In the genomic region with DNA sequence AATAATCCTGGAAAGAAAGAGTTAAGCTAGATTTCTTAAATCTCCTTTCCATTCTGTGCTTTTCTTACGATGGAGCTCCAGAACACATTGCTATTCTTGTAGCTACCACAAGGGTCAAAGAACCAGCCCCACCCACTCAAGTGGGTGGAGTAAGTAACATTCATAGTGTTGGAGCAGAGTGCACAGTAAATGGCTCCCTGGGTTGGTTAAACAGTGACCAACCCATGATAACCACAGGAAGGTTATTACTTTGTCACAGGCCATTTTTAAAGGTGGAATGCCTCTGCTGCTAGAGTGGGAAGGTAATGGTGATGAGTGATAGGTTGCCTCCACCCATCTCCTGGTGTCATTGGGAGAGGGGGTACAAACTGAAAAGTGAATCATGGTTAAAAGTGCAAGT, we compare ENCODE assay signal across 8 cellular contexts. TPM values are rescaled to one million over a fixed set of nuclear protein-coding genes. Genes with fewer than 3 reads are reported as not detected.
A peak's percentile ranks its signal among the peaks of the same experiment; 100 is the strongest.
DNase-seq lines count a peak whose midpoint lies in the region; ATAC-seq and TF ChIP-seq lines count a peak whose summit lies in the region.

No MANE protein-coding gene starts in this region.

- no peak overlapping the region for H3K4me3 ChIP-seq in foreskin fibroblast (ENCODE audit: low read depth in 1 of 2, low read length in 2 of 2)
- H3K4me3 ChIP-seq in tibial nerve: no peak overlapping the region

- peak; percentile 11 for TF ChIP-seq CTCF in foreskin fibroblast (IDR thresholded peaks at IDR 0.05; ENCODE audit: low read depth, low read length)
- TF ChIP-seq CTCF in tibial nerve (IDR thresholded peaks at IDR 0.05): peak in 1 of 5 experiments; percentile 11

- peaks cover 0 to 44% (median 17%) of the 10 kb centered on the region in 4 donors for H3K4me1 ChIP-seq in tibial nerve

- 0 to 2% methylated on average over 1 of the region's 1 CpG for WGBS in tibial nerve, 2 donors

- ATAC-seq in HG02981 (IDR thresholded peaks at IDR 0.05; ENCODE audit: unreplicated experiment) (peak; percentile 86), HG03565 (IDR thresholded peaks at IDR 0.05; ENCODE audit: unreplicated experiment) (no peak)

- H3K27me3 ChIP-seq in tibial nerve: no peaks in the 10 kb centered on the region

- peak; percentile 55 for DNase-seq in stimulated activated CD4-positive, alpha-beta T cell treated with anti-CD3 and anti-CD28 coated beads, Interleukin-1b, Interleukin-23, amount 100 ng/mL, for 48 hours
- DNase-seq in stimulated activated CD4-positive, alpha-beta T cell treated with anti-CD3 and anti-CD28 coated beads, Interleukin-12 subunit alpha, Interleukin-12 subunit beta, amount 100 ng/mL, for 4 hours: no peak
- DNase-seq in SKM-1 treated with dmso at 0.1 percent for 144 hours (lab: John Stamatoyannopoulos, UW; ENCODE audit: unreplicated experiment) (peak; percentile 32), foreskin fibroblast (peak in 1 of 2 donors; percentile 42), tibial nerve (ENCODE audit: low spot score in 2 of 2) (no peak), GF-D8 (lab: John Stamatoyannopoulos, UW) (no peak)

- no peak for TF ChIP-seq EP300 in tibial nerve (IDR thresholded peaks at IDR 0.05)

- TF ChIP-seq POLR2A in tibial nerve (IDR thresholded peaks at IDR 0.05): no peak

- H3K36me3 ChIP-seq in tibial nerve: peaks cover 0 to 97% (median 17%) of the 10 kb centered on the region in 3 donors

- no peaks in the 10 kb centered on the region for H3K9me3 ChIP-seq in tibial nerve

- H3K27ac ChIP-seq in tibial nerve: peak overlapping the region in 3 of 4 donors; percentile 29 to 53 (median 37)

RNA-seq across cellular contexts. Expression of a gene that starts 13.9 kb away (rescaled TPM):
- total RNA-seq in tibial nerve: 100 to 1,000 TPM; 193 to 248 (median 222) TPM

RNA-seq across cellular contexts. Expression of a gene that starts 29.9 kb away (rescaled TPM):
- total RNA-seq in tibial nerve: 10 to 100 TPM in 2 of 4 donors, 1 to 10 TPM in 2; 4.6 to 37.8 (median 13.5) TPM

RNA-seq across cellular contexts. Expression of a gene that starts 39.1 kb away (rescaled TPM):
- total RNA-seq in tibial nerve: 100 to 1,000 TPM; 111 to 179 (median 143) TPM

RNA-seq across cellular contexts. Expression of a gene that starts 39.4 kb away (rescaled TPM):
- total RNA-seq in tibial nerve: 10 to 100 TPM; 62.3 to 68.9 (median 63.6) TPM

Comparison
In these comparisons a context has a peak if more than half of its experiments do, and no peak if none do; other contexts are left out.
1. DNase-seq: peak in stimulated activated CD4-positive, alpha-beta T cell treated with anti-CD3 and anti-CD28 coated beads, Interleukin-1b, Interleukin-23, amount 100 ng/mL, for 48 hours (single experiment) and SKM-1 treated with dmso at 0.1 percent for 144 hours (single experiment); none in stimulated activated CD4-positive, alpha-beta T cell treated with anti-CD3 and anti-CD28 coated beads, Interleukin-12 subunit alpha, Interleukin-12 subunit beta, amount 100 ng/mL, for 4 hours (single experiment), tibial nerve (0 of 2) and GF-D8 (single experiment).